In genomic region chr22:24510694-24511625, GRCh38 we compare ENCODE assay signal across 11 cellular contexts. TPM values are rescaled to one million over a fixed set of nuclear protein-coding genes. Genes with fewer than 3 reads are reported as not detected.
DNase-seq lines count a peak whose midpoint lies in the region; ATAC-seq and TF ChIP-seq lines count a peak whose summit lies in the region.
"Had no signal": no experiment of that assay in that cellular context is flagged by ENCODE, and none has a peak within 500 bp of the region (broad histone marks: within the 10 kb centered on the region; RNA-seq: fewer than 3 reads in every experiment).

No MANE protein-coding gene starts in this region.

- peak overlapping the region; percentile 37 for H3K4me3 ChIP-seq in NB4 (ENCODE audit: low read depth, low read length)
- no peak overlapping the region for H3K4me3 ChIP-seq in choroid plexus epithelial cell (ENCODE audit: low read depth, low read length)
- H3K4me3 ChIP-seq in naive thymus-derived CD4-positive, alpha-beta T cell (ENCODE audit: low read length), result no peak overlapping the region

- ATAC-seq in naive thymus-derived CD4-positive, alpha-beta T cell, result peak; percentile 65
- ATAC-seq in HG03108 (IDR thresholded peaks at IDR 0.05; ENCODE audit: unreplicated experiment), result no peak

- H3K27me3 Mint-ChIP-seq in naive thymus-derived CD4-positive, alpha-beta T cell, result peaks cover 0 to 4% (median 0%) of the 10 kb centered on the region in 5 donors

- POLR2A ChIA-PET in naive thymus-derived CD4-positive, alpha-beta T cell (lab: Charles Lee), result interaction anchor here (0.6 kb wide), 1 partner anchor 282 kb away, joined by 3 read pairs; no protein-coding TSS in a partner anchor

- TF ChIP-seq CTCF in NB4 (IDR thresholded peaks at IDR 0.05; ENCODE audit: low read depth, low read length) (no peak), choroid plexus epithelial cell (conservative IDR thresholded peaks at IDR 0.05; ENCODE audit: low read depth, low read length) (no peak)

- DNase-seq in COLO668 (lab: John Stamatoyannopoulos, UW; ENCODE audit: unreplicated experiment), result peak; percentile 16
- DNase-seq in NB4 (ENCODE audit: low read depth), result peak; percentile 94
- DNase-seq in choroid plexus epithelial cell (ENCODE audit: low read depth), result peak; percentile 82
- no peak for DNase-seq in naive thymus-derived CD4-positive, alpha-beta T cell
- no peak for DNase-seq in dedifferentiated amniotic fluid mesenchymal stem cell (ENCODE audit: extremely low spot score)
- DNase-seq in activated CD4-positive, alpha-beta T cell treated with anti-CD3 and anti-CD28 coated beads, Interleukin-2, amount 50 U/mL, for 1 hour, result no peak
- DNase-seq in DMS153 (lab: John Stamatoyannopoulos, UW), result no peak
- DNase-seq: amygdala, NCI-H2029, nephron progenitor cell had no signal

- no peaks in the 10 kb centered on the region for H3K27me3 ChIP-seq in naive thymus-derived CD4-positive, alpha-beta T cell (ENCODE audit: control insufficient read depth in 2 of 2, insufficient read depth in 2 of 2, low read length in 2 of 2)

- intact Hi-C loops in naive thymus-derived CD4-positive, alpha-beta T cell (cut with micrococcal nuclease), result no loop called here

- CTCF ChIA-PET in naive thymus-derived CD4-positive, alpha-beta T cell (lab: Charles Lee), result interaction anchor here (0.5 to 0.6 kb wide), 2 partner anchors 185 to 335 kb away, joined by 3 to 4 read pairs; no protein-coding TSS in a partner anchor

- no peaks in the 10 kb centered on the region for H3K9me3 ChIP-seq in naive thymus-derived CD4-positive, alpha-beta T cell (ENCODE audit: control insufficient read depth in 2 of 3, low read length in 3 of 3)

- no peaks in the 10 kb centered on the region for H3K36me3 ChIP-seq in naive thymus-derived CD4-positive, alpha-beta T cell (ENCODE audit: control insufficient read depth in 2 of 3, insufficient read depth in 3 of 3, low read length in 3 of 3)

- H3K27ac ChIP-seq in naive thymus-derived CD4-positive, alpha-beta T cell (ENCODE audit: low read depth, low read length), result no peak overlapping the region

- peaks cover 0 to 3% (median 0%) of the 10 kb centered on the region in 5 donors for H3K36me3 Mint-ChIP-seq in naive thymus-derived CD4-positive, alpha-beta T cell

- no peaks in the 10 kb centered on the region for H3K4me1 ChIP-seq in naive thymus-derived CD4-positive, alpha-beta T cell (ENCODE audit: control insufficient read depth in 2 of 2, insufficient read depth in 2 of 2, low read length in 2 of 2)

- H3K4me1 Mint-ChIP-seq in naive thymus-derived CD4-positive, alpha-beta T cell, result peaks cover 0 to 31% (median 8%) of the 10 kb centered on the region in 7 donors

- peak overlapping the region in 2 of 10 donors; percentile 9 to 56 for H3K4me3 Mint-ChIP-seq in naive thymus-derived CD4-positive, alpha-beta T cell
- H3K4me3 Mint-ChIP-seq: nephron progenitor cell had no signal

- peak overlapping the region in 1 of 9 donors; percentile 11 for H3K27ac Mint-ChIP-seq in naive thymus-derived CD4-positive, alpha-beta T cell
- H3K27ac Mint-ChIP-seq: nephron progenitor cell had no signal

- no peak for TF ChIP-seq POLR2A in NB4 (IDR thresholded peaks at IDR 0.05; ENCODE audit: extremely low read depth, insufficient read length)

- H3K9me3 Mint-ChIP-seq in naive thymus-derived CD4-positive, alpha-beta T cell, result no peaks in the 10 kb centered on the region
- H3K9me3 Mint-ChIP-seq: nephron progenitor cell had no signal

RNA-seq across cellular contexts. Expression of gene UPB1, which starts 15.8 kb away (rescaled TPM):
- 1 to 10 TPM in 4 of 5 experiments, under 1 TPM in 1; 0.70 to 3.4 (median 2.1) TPM for total RNA-seq in naive thymus-derived CD4-positive, alpha-beta T cell
- under 1 TPM; 0.14 to 0.15 TPM for polyA plus RNA-seq in naive thymus-derived CD4-positive, alpha-beta T cell

RNA-seq across cellular contexts. Expression of gene GUCD1, which starts 44.0 kb away (rescaled TPM):
- total RNA-seq in naive thymus-derived CD4-positive, alpha-beta T cell, result 100 to 1,000 TPM in 1 of 5 experiments, 10 to 100 TPM in 4; 57.9 to 131 (median 63.4) TPM
- polyA plus RNA-seq in naive thymus-derived CD4-positive, alpha-beta T cell, result 10 to 100 TPM; 33.1 to 54.5 TPM

RNA-seq across cellular contexts. Expression of gene SNRPD3, which starts 44.8 kb away (rescaled TPM):
- 10 to 100 TPM; 47.5 to 94.5 (median 73.9) TPM for total RNA-seq in naive thymus-derived CD4-positive, alpha-beta T cell
- 10 to 100 TPM; 84.2 to 95.1 TPM for polyA plus RNA-seq in naive thymus-derived CD4-positive, alpha-beta T cell

Comparison
In these comparisons a context has a peak if more than half of its experiments do, and no peak if none do; other contexts are left out.
1. DNase-seq: peak in COLO668 (single experiment), NB4 (single experiment) and choroid plexus epithelial cell (single experiment); none in naive thymus-derived CD4-positive, alpha-beta T cell (0 of 9), dedifferentiated amniotic fluid mesenchymal stem cell (single experiment), activated CD4-positive, alpha-beta T cell treated with anti-CD3 and anti-CD28 coated beads, Interleukin-2, amount 50 U/mL, for 1 hour (single experiment) and DMS153 (single experiment).